ENCODE assay signal across 1 cellular context in the genomic region with DNA sequence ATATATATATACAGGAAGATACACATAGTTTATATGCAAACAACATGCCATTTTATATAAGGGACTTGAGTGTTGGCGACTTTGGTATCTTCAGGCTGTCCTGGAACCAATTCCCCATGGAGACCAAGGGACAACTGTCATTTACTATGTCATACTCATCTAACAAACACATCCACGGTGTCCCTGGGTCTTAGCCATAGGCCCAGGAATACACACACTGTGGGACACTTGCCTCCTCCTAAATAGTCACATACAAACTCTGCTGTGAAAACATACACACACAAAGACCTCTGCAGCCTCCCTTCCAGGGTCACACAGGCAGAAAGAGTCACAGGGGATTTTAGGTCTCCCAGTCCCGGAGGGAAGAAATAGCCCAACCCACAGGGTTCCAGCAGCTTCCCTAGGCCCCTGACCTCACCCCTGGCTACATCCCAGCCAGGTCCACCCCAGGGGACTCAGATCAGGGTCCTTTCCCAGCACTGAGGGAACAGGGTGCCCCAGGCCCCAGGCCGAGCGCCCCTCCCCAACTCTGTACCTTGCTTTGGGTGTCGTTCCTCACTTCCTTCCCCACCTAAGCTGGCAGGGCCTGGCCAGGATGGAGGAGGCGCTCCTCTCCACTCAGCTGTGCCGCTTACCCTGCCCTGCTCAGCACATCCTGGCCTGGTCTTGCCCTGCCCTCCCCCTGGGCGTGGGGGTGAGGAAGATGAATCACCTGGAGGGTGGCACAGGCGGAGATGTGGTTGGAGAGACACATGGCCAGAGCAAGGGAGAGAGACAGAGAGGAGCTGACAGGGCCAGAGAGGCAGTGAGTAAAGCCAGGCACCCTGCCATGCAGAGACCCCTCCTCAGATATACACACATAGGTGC.
TF ChIP-seq lines count a peak whose summit lies in the region.

No MANE protein-coding gene starts in this region.

TF ChIP-seq in IMR-90, 13 proteins besides CTCF, POLR2A, EP300 and RAD21:
- TF ChIP-seq, protein P1, sequence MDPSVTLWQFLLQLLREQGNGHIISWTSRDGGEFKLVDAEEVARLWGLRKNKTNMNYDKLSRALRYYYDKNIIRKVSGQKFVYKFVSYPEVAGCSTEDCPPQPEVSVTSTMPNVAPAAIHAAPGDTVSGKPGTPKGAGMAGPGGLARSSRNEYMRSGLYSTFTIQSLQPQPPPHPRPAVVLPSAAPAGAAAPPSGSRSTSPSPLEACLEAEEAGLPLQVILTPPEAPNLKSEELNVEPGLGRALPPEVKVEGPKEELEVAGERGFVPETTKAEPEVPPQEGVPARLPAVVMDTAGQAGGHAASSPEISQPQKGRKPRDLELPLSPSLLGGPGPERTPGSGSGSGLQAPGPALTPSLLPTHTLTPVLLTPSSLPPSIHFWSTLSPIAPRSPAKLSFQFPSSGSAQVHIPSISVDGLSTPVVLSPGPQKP (IDR thresholded peaks at IDR 0.05; ENCODE audit: borderline replicate concordance, low read depth, low read length): no peak
